21 cellular contexts compared by ENCODE assay signal in the genomic region with DNA sequence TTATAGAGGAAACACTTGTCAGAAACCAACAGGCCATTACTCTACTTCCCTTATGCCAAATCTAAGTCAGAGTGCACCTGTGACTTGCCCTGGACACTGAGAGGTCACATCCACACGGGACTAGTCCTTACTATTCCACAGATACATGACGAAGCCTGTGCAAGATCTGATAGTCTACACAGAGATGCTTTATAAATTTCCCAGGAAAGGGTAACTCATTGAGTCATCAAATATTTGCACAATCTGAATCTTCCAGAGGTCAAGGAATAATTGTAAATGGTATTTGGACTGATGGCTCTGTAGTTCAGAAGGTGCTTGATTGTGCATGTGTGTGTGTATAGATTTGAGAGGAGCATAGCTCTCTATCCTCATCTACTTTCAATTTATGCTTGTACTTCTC. TPM values are rescaled to one million over a fixed set of nuclear protein-coding genes. Genes with fewer than 3 reads are reported as not detected.
DNase-seq lines count a peak whose midpoint lies in the region; ATAC-seq and TF ChIP-seq lines count a peak whose summit lies in the region.
"Had no signal": no experiment of that assay in that cellular context is flagged by ENCODE, and none has a peak within 500 bp of the region (broad histone marks: within the 10 kb centered on the region; RNA-seq: fewer than 3 reads in every experiment).

No MANE protein-coding gene starts in this region.

- peak overlapping the region; percentile 5 for H3K27ac Mint-ChIP-seq in activated naive CD4-positive, alpha-beta T cell treated with anti-CD3 and anti-CD28 coated beads, Interleukin-2, amount 50 U/mL, for 24 hours
- no peak overlapping the region for H3K27ac Mint-ChIP-seq in activated naive CD4-positive, alpha-beta T cell treated with anti-CD3 and anti-CD28 coated beads for 36 hours

- no peaks in the 10 kb centered on the region for H3K27me3 Mint-ChIP-seq in activated naive CD4-positive, alpha-beta T cell treated with anti-CD3 and anti-CD28 coated beads, Interleukin-2, amount 50 U/mL, for 24 hours
- no peaks in the 10 kb centered on the region for H3K27me3 Mint-ChIP-seq in activated naive CD4-positive, alpha-beta T cell treated with anti-CD3 and anti-CD28 coated beads for 36 hours (ENCODE audit: low read depth)

- H2BK15ac ChIP-seq in mesendoderm (replicated peaks; ENCODE audit: low read depth): no peak overlapping the region

- no peak overlapping the region for H4K8ac ChIP-seq in mesendoderm (ENCODE audit: low read depth, low read length)

- peaks cover 3% of the 10 kb centered on the region for H3K36me3 Mint-ChIP-seq in activated naive CD4-positive, alpha-beta T cell treated with anti-CD3 and anti-CD28 coated beads, Interleukin-2, amount 50 U/mL, for 24 hours
- no peaks in the 10 kb centered on the region for H3K36me3 Mint-ChIP-seq in activated naive CD4-positive, alpha-beta T cell treated with anti-CD3 and anti-CD28 coated beads for 36 hours (ENCODE audit: low read depth)

- no CpG with 5 or more reads among the region's 2 CpGs for WGBS in mesendoderm (ENCODE audit: extremely low coverage, insufficient coverage, low lambda C conversion rate)

- no peaks in the 10 kb centered on the region for H3K9me3 Mint-ChIP-seq in activated naive CD4-positive, alpha-beta T cell treated with anti-CD3 and anti-CD28 coated beads, Interleukin-2, amount 50 U/mL, for 24 hours
- no peaks in the 10 kb centered on the region for H3K9me3 Mint-ChIP-seq in activated naive CD4-positive, alpha-beta T cell treated with anti-CD3 and anti-CD28 coated beads for 36 hours
- H3K9me3 Mint-ChIP-seq: CD8-positive, alpha-beta memory T cell had no signal

- TF ChIP-seq CTCF in fibroblast of pulmonary artery (IDR thresholded peaks at IDR 0.05; ENCODE audit: low read length, missing control alignments): no peak

- no peak for ATAC-seq in GM19452 (IDR thresholded peaks at IDR 0.05; ENCODE audit: unreplicated experiment)

- no peak overlapping the region for H3K23ac ChIP-seq in mesendoderm (ENCODE audit: low read length)

- no peak overlapping the region for H2BK5ac ChIP-seq in mesendoderm (ENCODE audit: low read length)

- H3K18ac ChIP-seq in mesendoderm (ENCODE audit: low read length): no peak overlapping the region

- H3K4me2 ChIP-seq in mesendoderm (ENCODE audit: low read length): no peak overlapping the region
- H3K4me2 ChIP-seq: SK-N-SH had no signal

- H3K27ac ChIP-seq in mesendoderm (ENCODE audit: low read depth, low read length): no peak overlapping the region
- H3K27ac ChIP-seq: BLaER1 treated with 17β-estradiol and CSF1 and Interleukin-3, amounts not matched to agents 10 nM and 100 nM; Peyer's patch had no signal

- H3K4me3 ChIP-seq in fibroblast of pulmonary artery (replicated peaks; ENCODE audit: low read depth, low read length): no peak overlapping the region
- no peak overlapping the region for H3K4me3 ChIP-seq in mesendoderm (ENCODE audit: low read length)
- H3K4me3 ChIP-seq: BLaER1 treated with 17β-estradiol and CSF1 and Interleukin-3, amounts not matched to agents 10 nM and 100 nM; HAP-1; Peyer's patch had no signal

- no peak overlapping the region for H2BK120ac ChIP-seq in mesendoderm (ENCODE audit: low read depth, low read length)

- no peak overlapping the region for H2AK5ac ChIP-seq in mesendoderm (ENCODE audit: low read length)

- H3K27me3 ChIP-seq in mesendoderm (ENCODE audit: insufficient read depth, low read length, poor library complexity): no peaks in the 10 kb centered on the region
- H3K27me3 ChIP-seq: BLaER1 treated with 17β-estradiol and CSF1 and Interleukin-3, amounts not matched to agents 10 nM and 100 nM; Peyer's patch had no signal

- no peak overlapping the region for H3K9ac ChIP-seq in mesendoderm (ENCODE audit: low read length)
- H3K9ac ChIP-seq: BLaER1 treated with 17β-estradiol and CSF1 and Interleukin-3, amounts not matched to agents 10 nM and 100 nM; SK-N-SH had no signal

- peaks cover 18% of the 10 kb centered on the region for H3K4me1 Mint-ChIP-seq in activated naive CD4-positive, alpha-beta T cell treated with anti-CD3 and anti-CD28 coated beads, Interleukin-2, amount 50 U/mL, for 24 hours
- peaks cover 23% of the 10 kb centered on the region for H3K4me1 Mint-ChIP-seq in activated naive CD4-positive, alpha-beta T cell treated with anti-CD3 and anti-CD28 coated beads for 36 hours (ENCODE audit: low read depth)
- H3K4me1 Mint-ChIP-seq: CD8-positive, alpha-beta memory T cell had no signal

- CTCF ChIA-PET in activated naive CD4-positive, alpha-beta T cell treated with anti-CD3 and anti-CD28 coated beads for 36 hours (lab: Charles Lee): interaction anchor here (0.9 to 1.2 kb wide), 2 partner anchors 10 to 57 kb away, joined by 3 read pairs; no protein-coding TSS in a partner anchor
- CTCF ChIA-PET in HEK293T (lab: Yijun Ruan, JAX): no interaction called here

- H3K79me2 ChIP-seq in mesendoderm (ENCODE audit: control insufficient read depth, insufficient read depth, low read length): no peaks in the 10 kb centered on the region

- intact Hi-C loops in activated naive CD4-positive, alpha-beta T cell treated with anti-CD3 and anti-CD28 coated beads for 36 hours (cut with micrococcal nuclease): loop anchor here (10.0 kb wide), 1 partner anchor 325 kb away; no protein-coding TSS in a partner anchor

- no peak for DNase-seq in activated naive CD4-positive, alpha-beta T cell treated with anti-CD3 and anti-CD28 coated beads for 36 hours
- DNase-seq in NCI-H226 (peak; percentile 45), fibroblast of pulmonary artery (ENCODE audit: low read depth) (peak; percentile 24), HEK293T (ENCODE audit: extremely low spot score) (no peak), SHP77 (lab: John Stamatoyannopoulos, UW) (no peak), mesendoderm (no peak)
- DNase-seq: CD8-positive, alpha-beta memory T cell; DND-41; KG1; NCI-H1048; NCI-H1436 treated with DMSO at 0.1 percent for 48 hours; NCI-H2029 treated with DMSO at 0.1 percent for 48 hours; NCI-H2171 treated with DMSO at 0.1 percent for 48 hours; NCI-H82; Peyer's patch; Right ventricle myocardium superior; SK-N-SH had no signal

- H3K56ac ChIP-seq in mesendoderm (ENCODE audit: low read length): no peak overlapping the region

- no peak overlapping the region for H4K5ac ChIP-seq in mesendoderm (ENCODE audit: low read length)

- H3K4me3 Mint-ChIP-seq in activated naive CD4-positive, alpha-beta T cell treated with anti-CD3 and anti-CD28 coated beads, Interleukin-2, amount 50 U/mL, for 24 hours: no peak overlapping the region
- H3K4me3 Mint-ChIP-seq in activated naive CD4-positive, alpha-beta T cell treated with anti-CD3 and anti-CD28 coated beads for 36 hours: no peak overlapping the region
- H3K4me3 Mint-ChIP-seq: CD8-positive, alpha-beta memory T cell had no signal

- POLR2A ChIA-PET in HEK293T (lab: Yijun Ruan, JAX): no interaction called here

- H3K36me3 ChIP-seq in mesendoderm (ENCODE audit: control insufficient read depth, insufficient read depth, low read length): no peaks in the 10 kb centered on the region
- H3K36me3 ChIP-seq: BLaER1 treated with 17β-estradiol and CSF1 and Interleukin-3, amounts not matched to agents 10 nM and 100 nM; HAP-1; Peyer's patch had no signal

- no peaks in the 10 kb centered on the region for H3K4me1 ChIP-seq in mesendoderm (ENCODE audit: control insufficient read depth, low read depth, low read length)
- H3K4me1 ChIP-seq: HAP-1, Peyer's patch had no signal

- no peaks in the 10 kb centered on the region for H3K79me1 ChIP-seq in mesendoderm (ENCODE audit: low read length)

- no peak overlapping the region for H3K4ac ChIP-seq in mesendoderm (ENCODE audit: low read depth, low read length)

TF ChIP-seq in HEK293T, 16 proteins besides CTCF, POLR2A, EP300 and RAD21:
- TF ChIP-seq ELF4 (IDR thresholded peaks at IDR 0.05) (no peak), CTBP1 (IDR thresholded peaks at IDR 0.05; ENCODE audit: borderline replicate concordance) (no peak), TARDBP (IDR thresholded peaks at IDR 0.05) (no peak), L3MBTL2 (conservative IDR thresholded peaks at IDR 0.05) (no peak), FOXK2 (IDR thresholded peaks at IDR 0.05) (no peak)

RNA-seq across cellular contexts. Expression of gene JAK2, which starts 55.2 kb away (rescaled TPM):
- 10 to 100 TPM; 46.8 to 51.0 TPM for total RNA-seq in activated naive CD4-positive, alpha-beta T cell treated with anti-CD3 and anti-CD28 coated beads for 36 hours
- polyA plus RNA-seq in mesendoderm (2013, experiment 1 of 2): 2.2 TPM
- 1.7 TPM for polyA plus RNA-seq in mesendoderm (2013, experiment 2 of 2)

Comparison
In these comparisons a context has a peak if more than half of its experiments do, and no peak if none do; other contexts are left out.
1. DNase-seq: peak in NCI-H226 (single experiment) and fibroblast of pulmonary artery (single experiment); none in activated naive CD4-positive, alpha-beta T cell treated with anti-CD3 and anti-CD28 coated beads for 36 hours (single experiment), HEK293T (single experiment), SHP77 (0 of 2) and mesendoderm (single experiment).